11 cellular contexts compared by ENCODE assay signal in the genomic region with DNA sequence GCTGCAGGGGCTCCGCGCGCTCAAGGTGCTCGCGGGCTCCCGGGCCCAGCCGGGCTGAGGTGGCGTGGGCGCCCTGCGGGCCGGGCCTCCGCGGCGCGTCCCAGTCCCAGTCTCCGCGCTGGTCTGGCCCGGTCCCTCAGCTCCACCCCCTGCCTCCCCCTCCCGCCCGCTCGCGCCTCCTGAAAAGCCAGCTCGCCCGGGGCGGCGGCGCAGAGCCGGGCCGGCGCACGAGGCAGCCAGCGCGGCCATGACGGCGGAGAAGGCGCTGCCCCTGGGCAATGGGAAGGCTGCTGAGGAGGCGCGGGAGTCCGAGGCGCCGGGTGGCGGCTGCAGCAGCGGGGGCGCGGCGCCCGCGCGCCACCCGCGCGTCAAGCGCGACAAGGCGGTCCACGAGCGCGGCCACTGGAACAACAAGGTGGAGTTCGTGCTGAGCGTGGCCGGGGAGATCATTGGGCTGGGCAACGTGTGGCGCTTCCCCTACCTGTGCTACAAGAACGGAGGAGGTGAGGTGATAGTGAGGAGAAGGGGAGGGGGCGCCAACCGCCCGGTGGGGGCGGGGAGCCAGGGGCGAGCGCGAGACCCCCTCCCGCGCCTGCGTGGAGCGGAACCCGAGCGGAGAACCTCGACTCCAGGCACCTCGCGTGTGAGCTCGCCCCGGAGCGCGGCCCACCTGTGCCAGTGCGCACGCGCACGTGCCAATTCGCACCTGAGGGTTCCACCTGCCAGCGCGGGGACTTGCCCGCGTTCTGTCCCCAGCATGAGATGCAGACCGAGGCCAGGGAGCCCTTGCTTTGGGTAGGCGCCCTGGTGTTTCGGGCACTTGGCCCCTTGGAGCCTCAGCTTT.
A peak's percentile ranks its signal among the peaks of the same experiment; 100 is the strongest.
DNase-seq lines count a peak whose midpoint lies in the region; ATAC-seq and TF ChIP-seq lines count a peak whose summit lies in the region.
"Had no signal": no experiment of that assay in that cellular context is flagged by ENCODE, and none has a peak within 500 bp of the region (broad histone marks: within the 10 kb centered on the region; RNA-seq: fewer than 3 reads in every experiment).

Gene SLC6A11 (plus strand): TSS at position 210 of the 844 bp plus-strand sequence. CDS start 38 bp downstream, at position 248.

- H3K4me3 ChIP-seq in iPS-18a (ENCODE audit: low read length) (peak within 1 kb of the TSS; percentile 54), skin epidermis (peak within 1 kb of the TSS in 6 of 7 experiments; percentile 24 to 42 (median 32))
- H3K4me3 ChIP-seq: colonic mucosa had no signal

- peak within 1 kb of the TSS; percentile 40 for H3K9ac ChIP-seq in iPS-18a (ENCODE audit: low read length)

- no peaks in the 10 kb centered on the region for H3K36me3 ChIP-seq in iPS-18a (ENCODE audit: control insufficient read depth, low read depth, low read length)
- H3K36me3 ChIP-seq: colonic mucosa, vagina had no signal

- no peak within 1 kb of the TSS for H3K27ac Mint-ChIP-seq in stimulated activated naive CD8-positive, alpha-beta T cell treated with anti-CD3 and anti-CD28 coated beads, Interleukin-15, amount 100 ng/mL, for 72 hours

- H3K4me1 Mint-ChIP-seq in stimulated activated naive CD8-positive, alpha-beta T cell treated with anti-CD3 and anti-CD28 coated beads, Interleukin-15, amount 100 ng/mL, for 72 hours, result no peaks in the 10 kb centered on the region

- peaks cover 55% of the 10 kb centered on the region for H3K27me3 Mint-ChIP-seq in stimulated activated naive CD8-positive, alpha-beta T cell treated with anti-CD3 and anti-CD28 coated beads, Interleukin-15, amount 100 ng/mL, for 72 hours

- H3K27me3 ChIP-seq in iPS-18a (ENCODE audit: control insufficient read depth, insufficient read depth, low read length), result peaks cover 42% of the 10 kb centered on the region

- H3K4me3 Mint-ChIP-seq in stimulated activated naive CD8-positive, alpha-beta T cell treated with anti-CD3 and anti-CD28 coated beads, Interleukin-15, amount 100 ng/mL, for 72 hours, result no peak within 1 kb of the TSS

- peak; percentile 40 for DNase-seq in HEK293T (ENCODE audit: extremely low spot score)
- DNase-seq in T47D (ENCODE audit: low read depth in 1 of 2, low spot score in 1 of 2), result peak; percentile 80 to 81
- no peak for DNase-seq in NCI-H510A treated with DMSO at 0.1 percent for 48 hours (lab: John Stamatoyannopoulos, UW)
- DNase-seq in stimulated activated naive CD8-positive, alpha-beta T cell treated with anti-CD3 and anti-CD28 coated beads, Interleukin-15, amount 100 ng/mL, for 72 hours, result no peak
- DNase-seq: colonic mucosa, DMS79 had no signal

- H3K9me3 ChIP-seq in iPS-18a (ENCODE audit: control insufficient read depth, low read depth, low read length), result no peaks in the 10 kb centered on the region
- H3K9me3 ChIP-seq: colonic mucosa, vagina had no signal

- H3K27ac ChIP-seq in iPS-18a (ENCODE audit: low read length) (no peak within 1 kb of the TSS), skin epidermis (peak within 1 kb of the TSS in 9 of 21 experiments; percentile 13 to 74 (median 53))
- H3K27ac ChIP-seq: colonic mucosa, vagina had no signal

- in situ Hi-C loops in T47D (cut with HindIII; ENCODE audit: low pct_unique_long_range_greater_than_20kb, low sequenced_read_pairs), result no loop called here

- CTCF ChIA-PET in HEK293T (lab: Yijun Ruan, JAX), result no interaction called here

- no peaks in the 10 kb centered on the region for H3K9me3 Mint-ChIP-seq in stimulated activated naive CD8-positive, alpha-beta T cell treated with anti-CD3 and anti-CD28 coated beads, Interleukin-15, amount 100 ng/mL, for 72 hours

- no peaks in the 10 kb centered on the region for H3K4me1 ChIP-seq in iPS-18a (ENCODE audit: control insufficient read depth, low read depth, low read length)
- H3K4me1 ChIP-seq: colonic mucosa had no signal

- POLR2A ChIA-PET in HEK293T (lab: Yijun Ruan, JAX), result interaction anchor here (0.7 to 1.0 kb wide), 2 partner anchors 8 to 18 kb away, joined by 3 read pairs; no protein-coding TSS in a partner anchor

- no peak for ATAC-seq in GM19023 (IDR thresholded peaks at IDR 0.05; ENCODE audit: unreplicated experiment)
- no peak for ATAC-seq in stimulated activated naive CD8-positive, alpha-beta T cell treated with anti-CD3 and anti-CD28 coated beads, Interleukin-15, amount 100 ng/mL, for 72 hours
- no peak for ATAC-seq in GM21526 (IDR thresholded peaks at IDR 0.05; ENCODE audit: low FRiP score, unreplicated experiment)

TF ChIP-seq in HEK293T, 16 proteins besides CTCF, POLR2A, EP300 and RAD21:
- TF ChIP-seq FOXM1 (IDR thresholded peaks at IDR 0.05; ENCODE audit: borderline replicate concordance) (no peak), SUZ12 (IDR thresholded peaks at IDR 0.05) (no peak), TARDBP (IDR thresholded peaks at IDR 0.05) (no peak), BHLHE40 (IDR thresholded peaks at IDR 0.05; ENCODE audit: borderline replicate concordance) (no peak), FOXA1 (IDR thresholded peaks at IDR 0.05) (no peak), L3MBTL2 (conservative IDR thresholded peaks at IDR 0.05) (no peak), HDGF (IDR thresholded peaks at IDR 0.05; ENCODE audit: borderline replicate concordance) (no peak), CTBP1 (IDR thresholded peaks at IDR 0.05; ENCODE audit: borderline replicate concordance) (no peak), LEF1 (IDR thresholded peaks at IDR 0.05; ENCODE audit: borderline replicate concordance) (no peak), FOXK2 (IDR thresholded peaks at IDR 0.05) (no peak), ZNF384 (IDR thresholded peaks at IDR 0.05) (no peak), SP1 (IDR thresholded peaks at IDR 0.05) (no peak), ELF4 (IDR thresholded peaks at IDR 0.05) (no peak), NFRKB (IDR thresholded peaks at IDR 0.05) (no peak), ARNT (IDR thresholded peaks at IDR 0.05) (no peak)
- TF ChIP-seq, protein P1, sequence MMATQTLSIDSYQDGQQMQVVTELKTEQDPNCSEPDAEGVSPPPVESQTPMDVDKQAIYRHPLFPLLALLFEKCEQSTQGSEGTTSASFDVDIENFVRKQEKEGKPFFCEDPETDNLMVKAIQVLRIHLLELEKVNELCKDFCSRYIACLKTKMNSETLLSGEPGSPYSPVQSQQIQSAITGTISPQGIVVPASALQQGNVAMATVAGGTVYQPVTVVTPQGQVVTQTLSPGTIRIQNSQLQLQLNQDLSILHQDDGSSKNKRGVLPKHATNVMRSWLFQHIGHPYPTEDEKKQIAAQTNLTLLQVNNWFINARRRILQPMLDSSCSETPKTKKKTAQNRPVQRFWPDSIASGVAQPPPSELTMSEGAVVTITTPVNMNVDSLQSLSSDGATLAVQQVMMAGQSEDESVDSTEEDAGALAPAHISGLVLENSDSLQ (IDR thresholded peaks at IDR 0.05), result no peak

Comparison
In these comparisons a context has a peak if more than half of its experiments do, and no peak if none do; other contexts are left out.
1. DNase-seq: peak in HEK293T (single experiment) and T47D (2 of 2); none in NCI-H510A treated with DMSO at 0.1 percent for 48 hours (single experiment) and stimulated activated naive CD8-positive, alpha-beta T cell treated with anti-CD3 and anti-CD28 coated beads, Interleukin-15, amount 100 ng/mL, for 72 hours (0 of 2).